In genomic region chr5:24854350-24854749, GRCh38 we compare ENCODE assay signal across 34 cellular contexts.
"Had no signal": no experiment of that assay in that cellular context is flagged by ENCODE, and none has a peak within 500 bp of the region (broad histone marks: within the 10 kb centered on the region; RNA-seq: fewer than 3 reads in every experiment).

No MANE protein-coding gene starts in this region.

- ATAC-seq: activated CD4-positive, CD25-positive, alpha-beta regulatory T cell treated with anti-CD3 and anti-CD28 coated beads, Interleukin-2, amount 50 U/mL, for 24 hours; activated CD8-positive, alpha-beta T cell treated with anti-CD3 and anti-CD28 coated beads for 36 hours; activated naive CD8-positive, alpha-beta T cell treated with anti-CD3 and anti-CD28 coated beads, Interleukin-2, amount 50 U/mL, for 24 hours; activated T-cell treated with anti-CD3 and anti-CD28 coated beads, Interleukin-2, amount 50 U/mL, for 4 hours; activated T-helper 17 cell treated with anti-CD3 and anti-CD28 coated beads, Interleukin-2, amount 50 U/mL, for 72 hours; body of pancreas; gastroesophageal sphincter; heart right ventricle; T-helper 17 cell had no signal

- H2AFZ ChIP-seq: hepatocyte had no signal

- H3K9me3 Mint-ChIP-seq: activated naive CD8-positive, alpha-beta T cell treated with anti-CD3 and anti-CD28 coated beads for 36 hours; dendritic cell treated with granulocyte-macrophage colony-stimulating factor and Interleukin-4, amounts not matched to agents 40 ng/mL and 50 ng/mL, for 4 days; endodermal cell had no signal

- H3K27me3 ChIP-seq: adrenal gland, body of pancreas, esophagus muscularis mucosa, gastroesophageal sphincter, heart right ventricle, hepatocyte had no signal

- H3K4me2 ChIP-seq: hepatocyte had no signal

- H3K4me1 Mint-ChIP-seq: activated B cell treated with CpG ODN at 0.5 μM for 24 hours; activated naive CD4-positive, alpha-beta T cell treated with anti-CD3 and anti-CD28 coated beads, Interleukin-2, amount 50 U/mL, for 24 hours; activated naive CD8-positive, alpha-beta T cell treated with anti-CD3 and anti-CD28 coated beads for 36 hours; activated naive CD8-positive, alpha-beta T cell treated with anti-CD3 and anti-CD28 coated beads, Interleukin-2, amount 50 U/mL, for 24 hours; activated T-helper 17 cell treated with anti-CD3 and anti-CD28 coated beads, Interleukin-2, amount 50 U/mL, for 72 hours; central memory CD8-positive, alpha-beta T cell; T-helper 17 cell had no signal

- H3K9me3 ChIP-seq: adrenal gland, body of pancreas, esophagus muscularis mucosa, gastroesophageal sphincter had no signal

- H3K27me3 Mint-ChIP-seq: activated B cell treated with CpG ODN at 0.5 μM for 24 hours; activated CD8-positive, alpha-beta T cell treated with anti-CD3 and anti-CD28 coated beads for 36 hours; activated naive CD4-positive, alpha-beta T cell treated with anti-CD3 and anti-CD28 coated beads, Interleukin-2, amount 50 U/mL, for 24 hours; activated naive CD8-positive, alpha-beta T cell treated with anti-CD3 and anti-CD28 coated beads for 36 hours; activated naive CD8-positive, alpha-beta T cell treated with anti-CD3 and anti-CD28 coated beads, Interleukin-2, amount 50 U/mL, for 24 hours; activated T-helper 17 cell treated with anti-CD3 and anti-CD28 coated beads, Interleukin-2, amount 50 U/mL, for 72 hours; central memory CD8-positive, alpha-beta T cell; dendritic cell treated with granulocyte-macrophage colony-stimulating factor and Interleukin-4, amounts not matched to agents 40 ng/mL and 50 ng/mL, for 4 days; T-helper 17 cell had no signal

- H3K36me3 Mint-ChIP-seq: activated naive CD4-positive, alpha-beta T cell treated with anti-CD3 and anti-CD28 coated beads, Interleukin-2, amount 50 U/mL, for 24 hours; activated naive CD8-positive, alpha-beta T cell treated with anti-CD3 and anti-CD28 coated beads for 36 hours had no signal

- H3K27ac Mint-ChIP-seq: activated B cell treated with CpG ODN at 0.5 μM for 24 hours; activated CD8-positive, alpha-beta T cell treated with anti-CD3 and anti-CD28 coated beads for 36 hours; activated naive CD4-positive, alpha-beta T cell treated with anti-CD3 and anti-CD28 coated beads for 36 hours; activated naive CD4-positive, alpha-beta T cell treated with anti-CD3 and anti-CD28 coated beads, Interleukin-2, amount 50 U/mL, for 24 hours; activated naive CD8-positive, alpha-beta T cell treated with anti-CD3 and anti-CD28 coated beads for 36 hours; activated naive CD8-positive, alpha-beta T cell treated with anti-CD3 and anti-CD28 coated beads, Interleukin-2, amount 50 U/mL, for 24 hours; activated T-helper 17 cell treated with anti-CD3 and anti-CD28 coated beads, Interleukin-2, amount 50 U/mL, for 72 hours; dendritic cell treated with granulocyte-macrophage colony-stimulating factor and Interleukin-4, amounts not matched to agents 40 ng/mL and 50 ng/mL, for 4 days; endodermal cell; T-helper 17 cell; T-helper 2 cell treated with Interferon-gamma antibody and Interleukin-4, amounts not matched to agents 5 μg/mL and 100 μg/mL, for 36 hours had no signal

- H3K79me2 ChIP-seq: hepatocyte had no signal

- H3K4me3 ChIP-seq: adrenal gland, body of pancreas, coronary artery, dorsolateral prefrontal cortex, esophagus muscularis mucosa, gastroesophageal sphincter, heart right ventricle, hepatocyte had no signal

- H3K27ac ChIP-seq: adrenal gland, body of pancreas, coronary artery, dorsolateral prefrontal cortex, esophagus muscularis mucosa, gastroesophageal sphincter, heart right ventricle, hepatocyte, WERI-Rb-1 had no signal

- DNase-seq: activated B cell treated with CpG ODN at 0.5 μM for 24 hours; activated CD4-positive, alpha-beta T cell treated with anti-CD3 and anti-CD28 coated beads for 48 hours; activated CD4-positive, alpha-beta T cell treated with anti-CD3 and anti-CD28 coated beads, Interleukin-2, amount 50 U/mL, for 1 hour; activated CD4-positive, alpha-beta T cell treated with anti-CD3 and anti-CD28 coated beads, Interleukin-2, amount 50 U/mL, for 48 hours; activated CD8-positive, alpha-beta memory T cell treated with anti-CD3 and anti-CD28 coated beads for 24 hours; activated CD8-positive, alpha-beta T cell treated with anti-CD3 and anti-CD28 coated beads for 36 hours; activated effector memory CD4-positive, alpha-beta T cell treated with anti-CD3 and anti-CD28 coated beads, Interleukin-2, amount 50 U/mL, for 16 hours; activated naive CD4-positive, alpha-beta T cell treated with anti-CD3 and anti-CD28 coated beads for 36 hours; activated naive CD8-positive, alpha-beta T cell treated with anti-CD3 and anti-CD28 coated beads for 36 hours; activated naive CD8-positive, alpha-beta T cell treated with anti-CD3 and anti-CD28 coated beads, Interleukin-2, amount 50 U/mL, for 24 hours; activated T-cell treated with anti-CD3 and anti-CD28 coated beads, Interleukin-2, amount 50 U/mL, for 4 hours; adrenal gland; amygdala; aorta; body of pancreas; dorsolateral prefrontal cortex; effector memory CD4-positive, alpha-beta T cell; endodermal cell; erythroblast; foreskin melanocyte; heart right ventricle; T-helper 17 cell; T1000; WERI-Rb-1 had no signal

- H3K36me3 ChIP-seq: adrenal gland, esophagus muscularis mucosa, gastroesophageal sphincter, heart right ventricle, WERI-Rb-1 had no signal

- H3K4me3 Mint-ChIP-seq: activated B cell treated with CpG ODN at 0.5 μM for 24 hours; activated CD8-positive, alpha-beta T cell treated with anti-CD3 and anti-CD28 coated beads for 36 hours; activated naive CD4-positive, alpha-beta T cell treated with anti-CD3 and anti-CD28 coated beads for 36 hours; activated naive CD4-positive, alpha-beta T cell treated with anti-CD3 and anti-CD28 coated beads, Interleukin-2, amount 50 U/mL, for 24 hours; activated naive CD8-positive, alpha-beta T cell treated with anti-CD3 and anti-CD28 coated beads for 36 hours; activated naive CD8-positive, alpha-beta T cell treated with anti-CD3 and anti-CD28 coated beads, Interleukin-2, amount 50 U/mL, for 24 hours; activated T-cell treated with anti-CD3 and anti-CD28 coated beads, Interleukin-2, amount 50 U/mL, for 4 hours; activated T-helper 17 cell treated with anti-CD3 and anti-CD28 coated beads, Interleukin-2, amount 50 U/mL, for 72 hours; central memory CD8-positive, alpha-beta T cell; dendritic cell treated with granulocyte-macrophage colony-stimulating factor and Interleukin-4, amounts not matched to agents 40 ng/mL and 50 ng/mL, for 4 days; endodermal cell; T-helper 17 cell; T-helper 2 cell treated with Interferon-gamma antibody and Interleukin-4, amounts not matched to agents 5 μg/mL and 100 μg/mL, for 36 hours had no signal

- H3K4me1 ChIP-seq: adrenal gland, body of pancreas, esophagus muscularis mucosa, gastroesophageal sphincter, heart right ventricle had no signal
